In the genomic region with DNA sequence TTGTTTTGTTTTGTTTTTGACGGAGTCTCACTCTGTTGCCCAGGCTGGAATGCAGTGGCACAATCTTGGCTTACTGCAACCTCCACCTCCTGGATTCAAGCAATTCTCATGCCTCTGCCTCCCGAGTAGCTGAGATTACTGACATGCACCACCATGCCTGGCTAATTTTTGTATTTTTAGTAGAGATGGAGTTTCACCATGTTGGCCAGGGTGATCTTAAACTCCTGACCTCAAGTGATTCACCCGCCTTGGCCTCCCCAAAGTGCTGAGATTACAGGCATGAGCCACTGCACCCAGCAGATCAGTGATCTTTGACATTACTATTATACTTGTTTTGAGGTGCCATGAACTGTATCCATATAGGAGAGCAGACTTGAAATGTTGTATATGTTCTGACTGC, we compare ENCODE assay signal across 7 cellular contexts.
A peak's percentile ranks its signal among the peaks of the same experiment; 100 is the strongest.
DNase-seq lines count a peak whose midpoint lies in the region; ATAC-seq and TF ChIP-seq lines count a peak whose summit lies in the region.
"Not testable (repeated sequence)": the region's sequence is repeated elsewhere in the genome, so short reads cannot be mapped to it uniquely, and the experiment has no call there.

No MANE protein-coding gene starts in this region.

- WGBS in mesenchymal stem cell: 100% methylated on average over 1 of the region's 3 CpGs

- peaks cover 26% of the 10 kb centered on the region for H3K79me1 ChIP-seq in mesenchymal stem cell (replicated peaks; ENCODE audit: low read length, poor library complexity, severe bottlenecking)

- ATAC-seq in activated T-cell treated with anti-CD3 and anti-CD28 coated beads, Interleukin-2, amount 50 U/mL, for 72 hours (replicated peaks in 1 of 2): not testable (repeated sequence)

- H3K79me2 ChIP-seq in osteoblast (ENCODE audit: insufficient read depth, low read length): not testable (repeated sequence)

- H3K14ac ChIP-seq in mesenchymal stem cell (ENCODE audit: low read length in 2 of 2): not testable (repeated sequence)

- not testable (repeated sequence) for H2AK5ac ChIP-seq in mesenchymal stem cell (ENCODE audit: low read length, severe bottlenecking)

- not testable (repeated sequence) for H4K20me1 ChIP-seq in osteoblast (ENCODE audit: insufficient read depth, low read length)

- H3K18ac ChIP-seq in mesenchymal stem cell (ENCODE audit: low read depth in 1 of 2, low read length in 2 of 2): not testable (repeated sequence)

- H3K4me3 Mint-ChIP-seq in activated T-cell treated with anti-CD3 and anti-CD28 coated beads, Interleukin-2, amount 50 U/mL, for 72 hours: not testable (repeated sequence)

- H3K4me1 ChIP-seq in mesenchymal stem cell (ENCODE audit: control insufficient read depth, insufficient read depth, low read depth, low read length): not testable (repeated sequence)
- H3K4me1 ChIP-seq in osteoblast (ENCODE audit: insufficient read depth, low read length): peaks cover 40% of the 10 kb centered on the region

- H3K4me1 Mint-ChIP-seq in activated T-cell treated with anti-CD3 and anti-CD28 coated beads, Interleukin-2, amount 50 U/mL, for 72 hours (ENCODE audit: low read depth): not testable (repeated sequence)

- H2BK12ac ChIP-seq in mesenchymal stem cell (ENCODE audit: low read length in 2 of 2): not testable (repeated sequence)

- not testable (repeated sequence) for H2AFZ ChIP-seq in mesenchymal stem cell (ENCODE audit: low read depth, low read length); osteoblast (ENCODE audit: low read length)

- not testable (repeated sequence) for H2BK15ac ChIP-seq in mesenchymal stem cell (ENCODE audit: low read depth, poor library complexity, severe bottlenecking)

- H3K9me3 ChIP-seq in MG63; mesenchymal stem cell (ENCODE audit: control insufficient read depth, low read length); osteoblast (ENCODE audit: low read depth, low read length): not testable (repeated sequence)

- not testable (repeated sequence) for H3K9me3 Mint-ChIP-seq in activated T-cell treated with anti-CD3 and anti-CD28 coated beads, Interleukin-2, amount 50 U/mL, for 72 hours

- not testable (repeated sequence) for H2BK120ac ChIP-seq in mesenchymal stem cell (ENCODE audit: low read depth, low read length)

- not testable (repeated sequence) for H3K4ac ChIP-seq in mesenchymal stem cell (ENCODE audit: low read depth in 1 of 2, low read length in 2 of 2)

- not testable (repeated sequence) for H3K4me2 ChIP-seq in mesenchymal stem cell (ENCODE audit: low read length, poor library complexity, severe bottlenecking); osteoblast (ENCODE audit: insufficient read depth, low read length)

- not testable (repeated sequence) for H3K36me3 Mint-ChIP-seq in activated T-cell treated with anti-CD3 and anti-CD28 coated beads, Interleukin-2, amount 50 U/mL, for 72 hours (ENCODE audit: insufficient read depth in 2 of 2)

- DNase-seq in EL (peak; percentile 8), MG63 (peak; percentile 49), brain microvascular endothelial cell (peak; percentile 16), fibroblast of peridontal ligament (ENCODE audit: extremely low read depth) (peak; percentile 31)
- not testable (repeated sequence) for DNase-seq in activated T-cell treated with anti-CD3 and anti-CD28 coated beads, Interleukin-2, amount 50 U/mL, for 72 hours; mesenchymal stem cell; osteoblast (ENCODE audit: insufficient read length, low spot score, missing footprints)

- H3K23ac ChIP-seq in mesenchymal stem cell (ENCODE audit: low read length in 2 of 2): not testable (repeated sequence)

- H3K27ac ChIP-seq in brain microvascular endothelial cell; mesenchymal stem cell (ENCODE audit: low read length, poor library complexity, severe bottlenecking): not testable (repeated sequence)
- peak overlapping the region; percentile 29 for H3K27ac ChIP-seq in osteoblast (ENCODE audit: low read depth, low read length)

- TF ChIP-seq CTCF in brain microvascular endothelial cell (IDR thresholded peaks at IDR 0.05; ENCODE audit: low read depth, low read length, missing control alignments); osteoblast (IDR thresholded peaks at IDR 0.05; ENCODE audit: extremely low read depth, low read depth, low read length): not testable (repeated sequence)

- H3K9ac ChIP-seq in mesenchymal stem cell (ENCODE audit: low read length): peak overlapping the region; percentile 37

- H3K27me3 Mint-ChIP-seq in activated T-cell treated with anti-CD3 and anti-CD28 coated beads, Interleukin-2, amount 50 U/mL, for 72 hours (ENCODE audit: low read depth): not testable (repeated sequence)

- H2BK5ac ChIP-seq in mesenchymal stem cell (ENCODE audit: low read depth, low read length, poor library complexity, severe bottlenecking): not testable (repeated sequence)

- H4K8ac ChIP-seq in mesenchymal stem cell (ENCODE audit: low read length): not testable (repeated sequence)

- in situ Hi-C loops in brain microvascular endothelial cell (cut with HindIII; ENCODE audit: low pct_ligation_motif_present, low sequenced_read_pairs): not testable (repeated sequence)

- peak overlapping the region; percentile 25 for H3K27ac Mint-ChIP-seq in activated T-cell treated with anti-CD3 and anti-CD28 coated beads, Interleukin-2, amount 50 U/mL, for 72 hours

- H3K4me3 ChIP-seq in MG63; brain microvascular endothelial cell (ENCODE audit: low read depth, low read length); mesenchymal stem cell (ENCODE audit: insufficient read depth in 1 of 2, low read depth in 1 of 2, low read length in 2 of 2); osteoblast (ENCODE audit: insufficient read depth, low read length): not testable (repeated sequence)

- H3K36me3 ChIP-seq in MG63: peaks cover 30% of the 10 kb centered on the region
- H3K36me3 ChIP-seq in brain microvascular endothelial cell (replicated peaks): not testable (repeated sequence)
- H3K36me3 ChIP-seq in mesenchymal stem cell (ENCODE audit: control insufficient read depth in 1 of 2, insufficient read depth in 2 of 2, low read depth in 1 of 2, low read length in 2 of 2): peaks cover 13 to 35% of the 10 kb centered on the region in 2 experiments
- peaks cover 14% of the 10 kb centered on the region for H3K36me3 ChIP-seq in osteoblast (ENCODE audit: insufficient read depth, low read length)

- not testable (repeated sequence) for H4K91ac ChIP-seq in mesenchymal stem cell (ENCODE audit: low read length)

- H3K27me3 ChIP-seq in MG63; brain microvascular endothelial cell (replicated peaks); mesenchymal stem cell (ENCODE audit: control insufficient read depth in 1 of 2, insufficient read depth in 1 of 2, low read length in 2 of 2); osteoblast (ENCODE audit: insufficient read depth, low read length): not testable (repeated sequence)
